8 cellular contexts compared by ENCODE assay signal in genomic region chr10:98425511-98426352, GRCh38. TPM values are rescaled to one million over a fixed set of nuclear protein-coding genes. Genes with fewer than 3 reads are reported as not detected.
DNase-seq lines count a peak whose midpoint lies in the region; ATAC-seq, FAIRE-seq and TF ChIP-seq lines count a peak whose summit lies in the region.

No MANE protein-coding gene starts in this region.

- no peak overlapping the region for H3K4me3 Mint-ChIP-seq in astrocyte (ENCODE audit: unreplicated experiment)
- no peak overlapping the region for H3K4me3 Mint-ChIP-seq in stimulated activated memory B cell treated with anti-CD40 and anti-IgM and Interleukin-4, amounts not matched to agents 10 μg/mL and 1 μg/mL and 100 μg/mL, for 72 hours

- no peaks in the 10 kb centered on the region for H3K4me1 Mint-ChIP-seq in astrocyte (ENCODE audit: low read depth, unreplicated experiment)
- H3K4me1 Mint-ChIP-seq in stimulated activated memory B cell treated with anti-CD40 and anti-IgM and Interleukin-4, amounts not matched to agents 10 μg/mL and 1 μg/mL and 100 μg/mL, for 72 hours, result peaks cover 10% of the 10 kb centered on the region

- peaks cover 5% of the 10 kb centered on the region for H3K36me3 Mint-ChIP-seq in astrocyte (ENCODE audit: low read depth, unreplicated experiment)
- H3K36me3 Mint-ChIP-seq in stimulated activated memory B cell treated with anti-CD40 and anti-IgM and Interleukin-4, amounts not matched to agents 10 μg/mL and 1 μg/mL and 100 μg/mL, for 72 hours, result peaks cover 31% of the 10 kb centered on the region

- TF ChIP-seq CTCF in RWPE2 (IDR thresholded peaks at IDR 0.05; ENCODE audit: poor library complexity, severe bottlenecking), result peak; percentile 54
- TF ChIP-seq CTCF in astrocyte (IDR thresholded peaks at IDR 0.05; ENCODE audit: insufficient read depth, low read depth, low read length), result peak; percentile 50

- no peaks in the 10 kb centered on the region for H3K4me1 ChIP-seq in RWPE2 (ENCODE audit: insufficient read depth, poor library complexity, severe bottlenecking)
- H3K4me1 ChIP-seq in astrocyte (ENCODE audit: insufficient read depth, low read length), result no peaks in the 10 kb centered on the region

- no peaks in the 10 kb centered on the region for H3K27me3 ChIP-seq in RWPE2 (ENCODE audit: insufficient read depth, poor library complexity, severe bottlenecking)
- no peaks in the 10 kb centered on the region for H3K27me3 ChIP-seq in astrocyte (ENCODE audit: insufficient read depth, low read length)

- H3K27ac ChIP-seq in RWPE2 (ENCODE audit: poor library complexity, severe bottlenecking) (no peak overlapping the region), astrocyte (ENCODE audit: low read depth, low read length) (no peak overlapping the region)

- no peak overlapping the region for H2AFZ ChIP-seq in astrocyte (ENCODE audit: low read depth, low read length)

- no peaks in the 10 kb centered on the region; the same call in 1 of the 2 replicates for H3K36me3 ChIP-seq in RWPE2 (ENCODE audit: low read depth)
- H3K36me3 ChIP-seq in astrocyte (ENCODE audit: insufficient read depth, low read length), result peaks cover 9% of the 10 kb centered on the region

- H3K9ac ChIP-seq in astrocyte (ENCODE audit: low read length), result no peak overlapping the region

- no peak for TF ChIP-seq POLR2A in GM12892 (IDR thresholded peaks at IDR 0.05; ENCODE audit: low read depth, low read length)

- H3K4me3 ChIP-seq in RWPE2 (ENCODE audit: severe bottlenecking) (no peak overlapping the region), astrocyte (ENCODE audit: insufficient read depth, low read depth, low read length) (no peak overlapping the region)

- H3K9me3 ChIP-seq in RWPE2 (ENCODE audit: severe bottlenecking), result no peaks in the 10 kb centered on the region
- H3K9me3 ChIP-seq in astrocyte (ENCODE audit: insufficient read depth, low read depth, low read length), result no peaks in the 10 kb centered on the region

- H4K20me1 ChIP-seq in astrocyte (ENCODE audit: insufficient read depth, low read length), result no peaks in the 10 kb centered on the region

- DNase-seq in ACHN (peak; percentile 74), GM12892 (ENCODE audit: insufficient read length) (peak; percentile 69), RWPE2 (ENCODE audit: low spot score) (no peak), astrocyte (ENCODE audit: low read depth) (no peak), islet precursor cell (peak; percentile 79)

- H3K9me3 Mint-ChIP-seq in astrocyte (ENCODE audit: unreplicated experiment), result peaks cover under 1% of the 10 kb centered on the region
- H3K9me3 Mint-ChIP-seq in stimulated activated memory B cell treated with anti-CD40 and anti-IgM and Interleukin-4, amounts not matched to agents 10 μg/mL and 1 μg/mL and 100 μg/mL, for 72 hours, result no peaks in the 10 kb centered on the region

- no peaks in the 10 kb centered on the region for H3K79me2 ChIP-seq in astrocyte (ENCODE audit: insufficient read depth, low read length)

- ATAC-seq in HG03066 (IDR thresholded peaks at IDR 0.05; ENCODE audit: low read depth, unreplicated experiment) (peak; percentile 80), RWPE2 (ENCODE audit: low read depth) (peak; percentile 40; the same call in 1 of the 3 replicates), HG03139 (IDR thresholded peaks at IDR 0.05; ENCODE audit: unreplicated experiment) (no peak)
- peak; percentile 58 for ATAC-seq in stimulated activated memory B cell treated with anti-CD40 and anti-IgM and Interleukin-4, amounts not matched to agents 10 μg/mL and 1 μg/mL and 100 μg/mL, for 72 hours

- no peak overlapping the region for H3K4me2 ChIP-seq in astrocyte (ENCODE audit: low read length)

- in situ Hi-C loops in ACHN (cut with HindIII; ENCODE audit: low pct_ligation_motif_present, low pct_unique_long_range_greater_than_20kb, low sequenced_read_pairs), result no loop called here

- H3K27ac Mint-ChIP-seq in astrocyte (ENCODE audit: unreplicated experiment), result no peak overlapping the region
- no peak overlapping the region for H3K27ac Mint-ChIP-seq in stimulated activated memory B cell treated with anti-CD40 and anti-IgM and Interleukin-4, amounts not matched to agents 10 μg/mL and 1 μg/mL and 100 μg/mL, for 72 hours

- FAIRE-seq in GM12892 (lab: Jason Lieb, UNC), result peak; percentile 83
- no peak for FAIRE-seq in astrocyte (lab: Jason Lieb, UNC)

- no peaks in the 10 kb centered on the region for H3K27me3 Mint-ChIP-seq in astrocyte (ENCODE audit: low read depth, unreplicated experiment)
- H3K27me3 Mint-ChIP-seq in stimulated activated memory B cell treated with anti-CD40 and anti-IgM and Interleukin-4, amounts not matched to agents 10 μg/mL and 1 μg/mL and 100 μg/mL, for 72 hours, result no peaks in the 10 kb centered on the region

RNA-seq across cellular contexts. Expression of gene PYROXD2, which starts 10.8 kb away (rescaled TPM):
- polyA plus RNA-seq in GM12892 (2012; ENCODE audit: missing spikeins), result 3.4 TPM
- total RNA-seq in astrocyte, result 4.5 TPM in 2 replicates

RNA-seq across cellular contexts. Expression of gene HPS1, which starts 21.0 kb away (rescaled TPM):
- polyA plus RNA-seq in GM12892 (2012; ENCODE audit: missing spikeins), result 48.5 TPM
- total RNA-seq in astrocyte, result 29.0 and 34.7 TPM in 2 replicates

Comparison
In these comparisons a context has a peak if more than half of its experiments do, and no peak if none do; other contexts are left out.
1. DNase-seq: peak in ACHN (single experiment), GM12892 (single experiment) and islet precursor cell (single experiment); none in RWPE2 (single experiment) and astrocyte (single experiment).